1 cellular context compared by ENCODE assay signal in genomic region chr7:30770936-30771858, GRCh38.
TF ChIP-seq lines count a peak whose summit lies in the region.

Gene MINDY4 (plus strand): TSS chr7:30771417. CDS start chr7:30771494, 77 bp downstream.

TF ChIP-seq in K562, 482 proteins besides CTCF, POLR2A, EP300 and RAD21 (continued from another document and continues in another):
- TF ChIP-seq KLF6 (CRISPR knock-in tag; IDR thresholded peaks at IDR 0.05; ENCODE audit: borderline replicate concordance) (no peak), HDAC8 (tag; IDR thresholded peaks at IDR 0.05) (no peak), RFX5 (IDR thresholded peaks at IDR 0.05; ENCODE audit: low read depth, low read length) (no peak), ETS2 (tag; IDR thresholded peaks at IDR 0.05; ENCODE audit: borderline replicate concordance, poor library complexity, severe bottlenecking) (no peak), ZNF224 (CRISPR knock-in tag; IDR thresholded peaks at IDR 0.05) (no peak), CHCHD3 (CRISPR knock-in tag; IDR thresholded peaks at IDR 0.05) (no peak), SMARCC2 (IDR thresholded peaks at IDR 0.05; ENCODE audit: low read depth) (no peak), TAF15 (IDR thresholded peaks at IDR 0.05; ENCODE audit: low read depth, low read length) (no peak), KDM2B (CRISPR knock-in tag; IDR thresholded peaks at IDR 0.05) (no peak), ARHGAP35 (IDR thresholded peaks at IDR 0.05; ENCODE audit: partially characterized antibody) (no peak), SP1 (CRISPR knock-in tag; IDR thresholded peaks at IDR 0.05) (peak; percentile 35; the same call in 1 of the 2 replicates), ATF3 (IDR thresholded peaks at IDR 0.05) (no peak), ATF3 (CRISPR knock-in tag; conservative IDR thresholded peaks at IDR 0.05) (no peak), BRD9 (IDR thresholded peaks at IDR 0.05; ENCODE audit: low read depth, partially characterized antibody) (no peak), RAD51 (IDR thresholded peaks at IDR 0.05; ENCODE audit: borderline replicate concordance, low read depth) (no peak), PCBP1 (IDR thresholded peaks at IDR 0.05; ENCODE audit: low read depth, low read length, poor library complexity, severe bottlenecking) (peak; percentile 55), HCFC1 (IDR thresholded peaks at IDR 0.05; ENCODE audit: low read depth, low read length) (peak; percentile 80), FOXJ3 (CRISPR knock-in tag; IDR thresholded peaks at IDR 0.05) (no peak), JUN (IDR thresholded peaks at IDR 0.05; ENCODE audit: borderline replicate concordance, low read depth, low read length) (no peak), JUN (CRISPR knock-in tag; IDR thresholded peaks at IDR 0.05; ENCODE audit: borderline replicate concordance) (no peak), CBFA2T3 (IDR thresholded peaks at IDR 0.05) (no peak), CCNT2 (IDR thresholded peaks at IDR 0.05; ENCODE audit: borderline replicate concordance, extremely low read depth, insufficient read length, low read depth, low read length) (peak; percentile 41), REST (CRISPR knock-in tag; IDR thresholded peaks at IDR 0.05; ENCODE audit: low read depth) (peak; percentile 71), ZNF384 (IDR thresholded peaks at IDR 0.05; ENCODE audit: low read depth, low read length) (no peak), GABPA (tag; conservative IDR thresholded peaks at IDR 0.05; ENCODE audit: low read depth) (peak; percentile 75), NFXL1 (CRISPR knock-in tag; IDR thresholded peaks at IDR 0.05) (no peak), ADNP (tag; IDR thresholded peaks at IDR 0.05) (no peak), RBM17 (IDR thresholded peaks at IDR 0.05; ENCODE audit: borderline replicate concordance, low read depth, low read length) (no peak), ZMIZ1 (IDR thresholded peaks at IDR 0.05; ENCODE audit: low read depth in 2 of 2, low read length in 2 of 2) (no peak), HDAC1 (IDR thresholded peaks at IDR 0.05) (peak in 1 of 2 experiments; percentile 79; a peak in 2 of 4 replicates), ZNF124 (CRISPR knock-in tag; IDR thresholded peaks at IDR 0.05) (no peak), ZNF76 (CRISPR knock-in tag; IDR thresholded peaks at IDR 0.05; ENCODE audit: borderline replicate concordance) (no peak), NELFE (IDR thresholded peaks at IDR 0.05; ENCODE audit: insufficient read depth, insufficient read length) (no peak)
- TF ChIP-seq, protein P1, sequence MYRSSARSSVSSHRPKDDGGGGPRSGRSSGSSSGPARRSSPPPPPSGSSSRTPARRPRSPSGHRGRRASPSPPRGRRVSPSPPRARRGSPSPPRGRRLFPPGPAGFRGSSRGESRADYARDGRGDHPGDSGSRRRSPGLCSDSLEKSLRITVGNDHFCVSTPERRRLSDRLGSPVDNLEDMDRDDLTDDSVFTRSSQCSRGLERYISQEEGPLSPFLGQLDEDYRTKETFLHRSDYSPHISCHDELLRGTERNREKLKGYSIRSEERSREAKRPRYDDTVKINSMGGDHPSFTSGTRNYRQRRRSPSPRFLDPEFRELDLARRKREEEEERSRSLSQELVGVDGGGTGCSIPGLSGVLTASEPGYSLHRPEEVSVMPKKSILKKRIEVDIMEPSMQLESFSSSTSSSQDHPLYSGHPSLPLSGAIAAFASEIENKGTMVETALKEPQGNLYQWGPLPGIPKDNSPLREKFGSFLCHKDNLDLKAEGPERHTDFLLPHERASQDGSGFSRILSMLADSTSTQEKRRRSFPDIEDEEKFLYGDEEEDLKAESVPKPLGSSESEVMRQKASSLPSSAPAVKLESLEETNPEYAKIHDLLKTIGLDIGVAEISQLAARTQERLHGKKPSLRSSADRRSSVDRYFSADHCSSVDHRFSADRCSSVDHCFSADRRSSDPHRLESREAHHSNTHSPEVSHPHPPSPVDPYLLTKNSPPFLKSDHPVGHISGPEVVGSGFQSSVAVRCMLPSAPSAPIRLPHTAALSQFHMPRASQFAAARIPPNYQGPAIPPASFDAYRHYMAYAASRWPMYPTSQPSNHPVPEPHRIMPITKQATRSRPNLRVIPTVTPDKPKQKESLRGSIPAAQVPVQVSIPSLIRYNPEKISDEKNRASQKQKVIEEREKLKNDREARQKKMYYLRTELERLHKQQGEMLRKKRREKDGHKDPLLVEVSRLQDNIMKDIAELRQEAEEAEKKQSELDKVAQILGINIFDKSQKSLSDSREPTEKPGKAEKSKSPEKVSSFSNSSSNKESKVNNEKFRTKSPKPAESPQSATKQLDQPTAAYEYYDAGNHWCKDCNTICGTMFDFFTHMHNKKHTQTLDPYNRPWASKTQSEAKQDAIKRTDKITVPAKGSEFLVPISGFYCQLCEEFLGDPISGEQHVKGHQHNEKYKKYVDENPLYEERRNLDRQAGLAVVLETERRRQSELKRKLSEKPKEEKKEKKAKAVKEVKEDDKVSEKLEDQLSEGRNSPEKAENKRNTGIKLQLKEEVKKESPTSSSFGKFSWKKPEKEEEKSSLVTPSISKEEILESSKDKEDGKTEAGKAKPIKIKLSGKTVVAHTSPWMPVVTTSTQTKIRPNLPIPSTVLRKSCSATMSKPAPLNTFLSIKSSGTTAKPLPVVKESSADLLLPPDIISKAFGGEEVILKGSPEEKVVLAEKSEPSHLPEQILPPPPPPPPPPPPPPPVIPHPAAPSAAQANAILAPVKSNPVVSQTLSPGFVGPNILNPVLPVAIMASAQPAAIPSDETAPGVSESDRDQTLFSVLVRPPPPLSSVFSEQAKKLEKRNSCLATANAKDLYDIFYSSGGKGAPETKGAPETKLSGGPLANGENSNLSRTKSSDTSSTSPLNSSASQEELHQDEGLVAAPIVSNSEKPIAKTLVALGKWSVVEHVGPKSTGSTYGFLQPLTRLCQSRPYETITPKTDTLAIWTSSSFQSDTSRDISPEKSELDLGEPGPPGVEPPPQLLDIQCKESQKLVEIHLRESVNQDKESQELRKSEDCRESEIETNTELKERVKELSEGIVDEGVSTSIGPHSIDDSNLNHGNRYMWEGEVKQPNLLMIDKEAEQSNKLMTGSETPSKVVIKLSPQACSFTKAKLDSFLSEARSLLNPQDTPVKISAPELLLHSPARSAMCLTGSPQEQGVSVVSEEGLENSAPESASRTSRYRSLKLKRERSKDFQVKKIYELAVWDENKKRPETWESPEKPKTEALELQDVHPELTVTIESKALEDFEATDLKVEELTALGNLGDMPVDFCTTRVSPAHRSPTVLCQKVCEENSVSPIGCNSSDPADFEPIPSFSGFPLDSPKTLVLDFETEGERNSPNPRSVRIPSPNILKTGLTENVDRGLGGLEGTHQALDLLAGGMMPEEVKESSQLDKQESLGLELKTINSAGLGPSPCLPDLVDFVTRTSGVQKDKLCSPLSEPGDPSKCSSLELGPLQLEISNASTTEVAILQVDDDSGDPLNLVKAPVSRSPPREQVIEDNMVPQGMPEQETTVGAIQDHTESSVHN (IDR thresholded peaks at IDR 0.05; ENCODE audit: borderline replicate concordance in 1 of 2, low read depth in 1 of 2), result no peak
- TF ChIP-seq, protein P2, sequence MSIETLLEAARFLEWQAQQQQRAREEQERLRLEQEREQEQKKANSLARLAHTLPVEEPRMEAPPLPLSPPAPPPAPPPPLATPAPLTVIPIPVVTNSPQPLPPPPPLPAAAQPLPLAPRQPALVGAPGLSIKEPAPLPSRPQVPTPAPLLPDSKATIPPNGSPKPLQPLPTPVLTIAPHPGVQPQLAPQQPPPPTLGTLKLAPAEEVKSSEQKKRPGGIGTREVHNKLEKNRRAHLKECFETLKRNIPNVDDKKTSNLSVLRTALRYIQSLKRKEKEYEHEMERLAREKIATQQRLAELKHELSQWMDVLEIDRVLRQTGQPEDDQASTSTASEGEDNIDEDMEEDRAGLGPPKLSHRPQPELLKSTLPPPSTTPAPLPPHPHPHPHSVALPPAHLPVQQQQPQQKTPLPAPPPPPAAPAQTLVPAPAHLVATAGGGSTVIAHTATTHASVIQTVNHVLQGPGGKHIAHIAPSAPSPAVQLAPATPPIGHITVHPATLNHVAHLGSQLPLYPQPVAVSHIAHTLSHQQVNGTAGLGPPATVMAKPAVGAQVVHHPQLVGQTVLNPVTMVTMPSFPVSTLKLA (conservative IDR thresholded peaks at IDR 0.05), result peak in 1 of 2 experiments; percentile 79
- TF ChIP-seq, protein P3, sequence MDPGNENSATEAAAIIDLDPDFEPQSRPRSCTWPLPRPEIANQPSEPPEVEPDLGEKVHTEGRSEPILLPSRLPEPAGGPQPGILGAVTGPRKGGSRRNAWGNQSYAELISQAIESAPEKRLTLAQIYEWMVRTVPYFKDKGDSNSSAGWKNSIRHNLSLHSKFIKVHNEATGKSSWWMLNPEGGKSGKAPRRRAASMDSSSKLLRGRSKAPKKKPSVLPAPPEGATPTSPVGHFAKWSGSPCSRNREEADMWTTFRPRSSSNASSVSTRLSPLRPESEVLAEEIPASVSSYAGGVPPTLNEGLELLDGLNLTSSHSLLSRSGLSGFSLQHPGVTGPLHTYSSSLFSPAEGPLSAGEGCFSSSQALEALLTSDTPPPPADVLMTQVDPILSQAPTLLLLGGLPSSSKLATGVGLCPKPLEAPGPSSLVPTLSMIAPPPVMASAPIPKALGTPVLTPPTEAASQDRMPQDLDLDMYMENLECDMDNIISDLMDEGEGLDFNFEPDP (CRISPR knock-in tag; IDR thresholded peaks at IDR 0.05), result no peak
- TF ChIP-seq, protein P4, sequence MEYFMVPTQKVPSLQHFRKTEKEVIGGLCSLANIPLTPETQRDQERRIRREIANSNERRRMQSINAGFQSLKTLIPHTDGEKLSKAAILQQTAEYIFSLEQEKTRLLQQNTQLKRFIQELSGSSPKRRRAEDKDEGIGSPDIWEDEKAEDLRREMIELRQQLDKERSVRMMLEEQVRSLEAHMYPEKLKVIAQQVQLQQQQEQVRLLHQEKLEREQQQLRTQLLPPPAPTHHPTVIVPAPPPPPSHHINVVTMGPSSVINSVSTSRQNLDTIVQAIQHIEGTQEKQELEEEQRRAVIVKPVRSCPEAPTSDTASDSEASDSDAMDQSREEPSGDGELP (CRISPR knock-in tag; IDR thresholded peaks at IDR 0.05; ENCODE audit: borderline replicate concordance), result peak; percentile 48
- TF ChIP-seq, protein P5, sequence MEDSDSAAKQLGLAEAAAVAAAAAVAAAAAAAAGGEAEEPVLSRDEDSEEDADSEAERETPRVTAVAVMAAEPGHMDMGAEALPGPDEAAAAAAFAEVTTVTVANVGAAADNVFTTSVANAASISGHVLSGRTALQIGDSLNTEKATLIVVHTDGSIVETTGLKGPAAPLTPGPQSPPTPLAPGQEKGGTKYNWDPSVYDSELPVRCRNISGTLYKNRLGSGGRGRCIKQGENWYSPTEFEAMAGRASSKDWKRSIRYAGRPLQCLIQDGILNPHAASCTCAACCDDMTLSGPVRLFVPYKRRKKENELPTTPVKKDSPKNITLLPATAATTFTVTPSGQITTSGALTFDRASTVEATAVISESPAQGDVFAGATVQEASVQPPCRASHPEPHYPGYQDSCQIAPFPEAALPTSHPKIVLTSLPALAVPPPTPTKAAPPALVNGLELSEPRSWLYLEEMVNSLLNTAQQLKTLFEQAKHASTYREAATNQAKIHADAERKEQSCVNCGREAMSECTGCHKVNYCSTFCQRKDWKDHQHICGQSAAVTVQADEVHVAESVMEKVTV (CRISPR knock-in tag; IDR thresholded peaks at IDR 0.05), result no peak
